29 cellular contexts compared by ENCODE assay signal in genomic region chr2:62382122-62382521, GRCh38.
A peak's percentile ranks its signal among the peaks of the same experiment; 100 is the strongest.
DNase-seq lines count a peak whose midpoint lies in the region; ATAC-seq and TF ChIP-seq lines count a peak whose summit lies in the region.
"Had no signal": no experiment of that assay in that cellular context is flagged by ENCODE, and none has a peak within 500 bp of the region (broad histone marks: within the 10 kb centered on the region; RNA-seq: fewer than 3 reads in every experiment).

No MANE protein-coding gene starts in this region.

- no peak overlapping the region for H3K4me3 Mint-ChIP-seq in WTC11
- H3K4me3 Mint-ChIP-seq: activated naive CD4-positive, alpha-beta T cell treated with anti-CD3 and anti-CD28 coated beads, Interleukin-2, amount 50 U/mL, for 24 hours; activated T-helper 1 cell treated with anti-CD3 and anti-CD28 coated beads, Interleukin-12 subunit alpha, Interleukin-12 subunit beta, Interleukin-2, Interleukin-4 antibody, amounts not matched to agents 30 ng/mL and 10 ng/mL and 1 ng/mL, durations not matched to agents 14 hours and 24 hours and 36 hours; CD8-positive, alpha-beta T cell; natural killer cell treated with Interleukin-12 subunit alpha and Interleukin-12 subunit beta and Interleukin-15 and Interleukin-18, amount 100 ng/mL, for 72 hours; stimulated activated naive CD8-positive, alpha-beta T cell treated with anti-CD3 and anti-CD28 coated beads, Interleukin-15, Interleukin-2, amounts not matched to agents 100 ng/mL and 50 ng/mL, for 24 hours had no signal

- no peak for TF ChIP-seq CTCF in left ventricle myocardium inferior (IDR thresholded peaks at IDR 0.05; ENCODE audit: borderline replicate concordance)
- no peak for TF ChIP-seq CTCF in WTC11 (IDR thresholded peaks at IDR 0.05)
- no peak for TF ChIP-seq CTCF in right lobe of liver (IDR thresholded peaks at IDR 0.05)

- no peak for ATAC-seq in Right ventricle myocardium superior (ENCODE audit: poor library complexity)
- ATAC-seq in WTC11: no peak
- ATAC-seq in right lobe of liver: peak; percentile 28 to 72 (median 46)
- no peak for ATAC-seq in HG03139 (IDR thresholded peaks at IDR 0.05; ENCODE audit: unreplicated experiment)
- ATAC-seq: CD8-positive, alpha-beta T cell; left lobe of liver; natural killer cell treated with Interleukin-12 subunit alpha and Interleukin-12 subunit beta and Interleukin-15 and Interleukin-18, amount 100 ng/mL, for 72 hours; sciatic nerve had no signal

- POLR2A ChIA-PET in WTC11 (lab: Charles Lee): no interaction called here

- CTCF ChIA-PET in WTC11 (lab: Charles Lee): no interaction called here

- H3K27ac Mint-ChIP-seq in WTC11: peak overlapping the region; percentile 76; the same call in 1 of the 2 replicates
- H3K27ac Mint-ChIP-seq: activated naive CD4-positive, alpha-beta T cell treated with anti-CD3 and anti-CD28 coated beads, Interleukin-2, amount 50 U/mL, for 24 hours; activated T-helper 1 cell treated with anti-CD3 and anti-CD28 coated beads, Interleukin-12 subunit alpha, Interleukin-12 subunit beta, Interleukin-2, Interleukin-4 antibody, amounts not matched to agents 30 ng/mL and 10 ng/mL and 1 ng/mL, durations not matched to agents 14 hours and 24 hours and 36 hours; CD8-positive, alpha-beta T cell; natural killer cell treated with Interleukin-12 subunit alpha and Interleukin-12 subunit beta and Interleukin-15 and Interleukin-18, amount 100 ng/mL, for 72 hours; stimulated activated naive CD8-positive, alpha-beta T cell treated with anti-CD3 and anti-CD28 coated beads, Interleukin-15, Interleukin-2, amounts not matched to agents 100 ng/mL and 50 ng/mL, for 24 hours had no signal

- peaks cover 30% of the 10 kb centered on the region for H3K4me1 Mint-ChIP-seq in WTC11
- H3K4me1 Mint-ChIP-seq: activated naive CD4-positive, alpha-beta T cell treated with anti-CD3 and anti-CD28 coated beads, Interleukin-2, amount 50 U/mL, for 24 hours had no signal

- peaks cover 42% of the 10 kb centered on the region for H3K9me3 Mint-ChIP-seq in WTC11

- peak overlapping the region; percentile 49 for H3K27ac ChIP-seq in left ventricle myocardium inferior (replicated peaks)
- no peak overlapping the region for H3K27ac ChIP-seq in right lobe of liver
- H3K27ac ChIP-seq: coronary artery, parathyroid adenoma, thyroid gland had no signal

- H3K27me3 Mint-ChIP-seq in WTC11 (ENCODE audit: low read depth): no peaks in the 10 kb centered on the region
- H3K27me3 Mint-ChIP-seq: activated naive CD4-positive, alpha-beta T cell treated with anti-CD3 and anti-CD28 coated beads, Interleukin-2, amount 50 U/mL, for 24 hours; stimulated activated naive CD8-positive, alpha-beta T cell treated with anti-CD3 and anti-CD28 coated beads, Interleukin-15, Interleukin-2, amounts not matched to agents 100 ng/mL and 50 ng/mL, for 24 hours had no signal

- no peak overlapping the region for H3K4me3 ChIP-seq in left ventricle myocardium inferior
- no peak overlapping the region for H3K4me3 ChIP-seq in right lobe of liver
- H3K4me3 ChIP-seq: coronary artery, thyroid gland had no signal

- H3K9me3 ChIP-seq in left ventricle myocardium inferior (replicated peaks): no peaks in the 10 kb centered on the region
- H3K9me3 ChIP-seq in right lobe of liver: no peaks in the 10 kb centered on the region
- H3K9me3 ChIP-seq: thyroid gland had no signal

- intact Hi-C loops in left ventricle myocardium inferior (cut with micrococcal nuclease): no loop called here
- intact Hi-C loops in Right ventricle myocardium superior (cut with DNase I): no loop called here
- intact Hi-C loops in right lobe of liver (cut with DNase I): no loop called here

- H3K36me3 Mint-ChIP-seq in WTC11: peaks cover 21% of the 10 kb centered on the region
- H3K36me3 Mint-ChIP-seq: CD8-positive, alpha-beta T cell; natural killer cell treated with Interleukin-12 subunit alpha and Interleukin-12 subunit beta and Interleukin-15 and Interleukin-18, amount 100 ng/mL, for 72 hours had no signal

- WGBS in right lobe of liver (ENCODE audit: insufficient coverage, low coverage, low lambda C conversion rate, missing lambda C conversion rate): 26% methylated on average over 2 of the region's 2 CpGs

- DNase-seq in left ventricle myocardium inferior (no peak), Right ventricle myocardium superior (no peak), WTC11 (ENCODE audit: low spot score) (no peak), right lobe of liver (no peak), DMS114 treated with DMSO at 0.1 percent for 48 hours (lab: John Stamatoyannopoulos, UW; ENCODE audit: unreplicated experiment) (no peak), RPMI8226 (no peak), AG08396 (ENCODE audit: low spot score) (no peak)
- DNase-seq: 8988T; activated CD4-positive, alpha-beta T cell treated with anti-CD3 and anti-CD28 coated beads, Interleukin-2, amount 50 U/mL, for 4 hours; AML-193; CD8-positive, alpha-beta T cell; GF-D8; glutamatergic neuron; NCI-H1092; NCI-H187; NCI-H748 treated with DMSO at 0.1 percent for 48 hours; stimulated activated CD4-positive, alpha-beta T cell treated with anti-CD3 and anti-CD28 coated beads, Interleukin-15, amount 100 ng/mL, for 24 hours; SW 1271; T1000 had no signal

- no peaks in the 10 kb centered on the region for H3K27me3 ChIP-seq in left ventricle myocardium inferior (ENCODE audit: low read depth)
- no peaks in the 10 kb centered on the region for H3K27me3 ChIP-seq in right lobe of liver
- H3K27me3 ChIP-seq: thyroid gland had no signal

- H3K36me3 ChIP-seq in left ventricle myocardium inferior (no peaks in the 10 kb centered on the region), right lobe of liver (no peaks in the 10 kb centered on the region)
- H3K36me3 ChIP-seq: thyroid gland had no signal

- H3K4me1 ChIP-seq in left ventricle myocardium inferior (peaks cover 37% of the 10 kb centered on the region), right lobe of liver (no peaks in the 10 kb centered on the region)
- H3K4me1 ChIP-seq: parathyroid adenoma, thyroid gland had no signal

- no peak for TF ChIP-seq POLR2A in right lobe of liver (IDR thresholded peaks at IDR 0.05)

TF ChIP-seq in WTC11, 78 proteins besides CTCF, POLR2A, EP300 and RAD21 (continues in another document):
- TF ChIP-seq ATF1 (CRISPR knock-in tag; IDR thresholded peaks at IDR 0.05): no peak
- TF ChIP-seq PRDM15 (CRISPR knock-in tag; IDR thresholded peaks at IDR 0.05): no peak
- no peak for TF ChIP-seq ZNF317 (CRISPR knock-in tag; IDR thresholded peaks at IDR 0.05; ENCODE audit: borderline replicate concordance, low read depth)
- TF ChIP-seq IRF2 (CRISPR knock-in tag; IDR thresholded peaks at IDR 0.05; ENCODE audit: borderline replicate concordance, low read depth): no peak
- TF ChIP-seq SMAD3 (CRISPR knock-in tag; IDR thresholded peaks at IDR 0.05; ENCODE audit: borderline replicate concordance): no peak
- no peak for TF ChIP-seq IRF1 (CRISPR knock-in tag; IDR thresholded peaks at IDR 0.05)
- TF ChIP-seq, protein P1, sequence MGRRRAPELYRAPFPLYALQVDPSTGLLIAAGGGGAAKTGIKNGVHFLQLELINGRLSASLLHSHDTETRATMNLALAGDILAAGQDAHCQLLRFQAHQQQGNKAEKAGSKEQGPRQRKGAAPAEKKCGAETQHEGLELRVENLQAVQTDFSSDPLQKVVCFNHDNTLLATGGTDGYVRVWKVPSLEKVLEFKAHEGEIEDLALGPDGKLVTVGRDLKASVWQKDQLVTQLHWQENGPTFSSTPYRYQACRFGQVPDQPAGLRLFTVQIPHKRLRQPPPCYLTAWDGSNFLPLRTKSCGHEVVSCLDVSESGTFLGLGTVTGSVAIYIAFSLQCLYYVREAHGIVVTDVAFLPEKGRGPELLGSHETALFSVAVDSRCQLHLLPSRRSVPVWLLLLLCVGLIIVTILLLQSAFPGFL (CRISPR knock-in tag; IDR thresholded peaks at IDR 0.05; ENCODE audit: borderline replicate concordance): no peak
- no peak for TF ChIP-seq ZNF396 (CRISPR knock-in tag; IDR thresholded peaks at IDR 0.05; ENCODE audit: borderline replicate concordance)

Comparison
In these comparisons a context has a peak if more than half of its experiments do, and no peak if none do; other contexts are left out.
1. ATAC-seq: peak in right lobe of liver (4 of 4); none in Right ventricle myocardium superior (single experiment), WTC11 (single experiment) and HG03139 (single experiment).